Comparison of ENCODE assay signal across 19 cellular contexts in genomic region chr7:117034851-117035462, GRCh38.
DNase-seq lines count a peak whose midpoint lies in the region; ATAC-seq and TF ChIP-seq lines count a peak whose summit lies in the region.
"Had no signal": no experiment of that assay in that cellular context is flagged by ENCODE, and none has a peak within 500 bp of the region (broad histone marks: within the 10 kb centered on the region; RNA-seq: fewer than 3 reads in every experiment).

No MANE protein-coding gene starts in this region.

- H3K36me3 Mint-ChIP-seq in mesothelial cell of epicardium, result peaks cover 10% of the 10 kb centered on the region
- no peaks in the 10 kb centered on the region for H3K36me3 Mint-ChIP-seq in activated T-cell treated with anti-CD3 and anti-CD28 coated beads, Interleukin-2, amount 50 U/mL, for 4 hours (ENCODE audit: insufficient read depth)
- H3K36me3 Mint-ChIP-seq: naive thymus-derived CD8-positive, alpha-beta T cell had no signal

- peaks cover 8% of the 10 kb centered on the region for H3K9me3 Mint-ChIP-seq in mesothelial cell of epicardium
- no peaks in the 10 kb centered on the region for H3K9me3 Mint-ChIP-seq in activated T-cell treated with anti-CD3 and anti-CD28 coated beads, Interleukin-2, amount 50 U/mL, for 4 hours
- H3K9me3 Mint-ChIP-seq: CD4-positive, alpha-beta T cell had no signal

- no peaks in the 10 kb centered on the region for H3K27me3 Mint-ChIP-seq in mesothelial cell of epicardium (ENCODE audit: low read depth)
- no peaks in the 10 kb centered on the region for H3K27me3 Mint-ChIP-seq in activated T-cell treated with anti-CD3 and anti-CD28 coated beads, Interleukin-2, amount 50 U/mL, for 4 hours (ENCODE audit: low read depth)
- H3K27me3 Mint-ChIP-seq: CD4-positive, alpha-beta T cell; naive thymus-derived CD8-positive, alpha-beta T cell had no signal

- H3K27ac Mint-ChIP-seq in mesothelial cell of epicardium, result peak overlapping the region; percentile 64
- H3K27ac Mint-ChIP-seq: CD4-positive, alpha-beta T cell had no signal

- no peak overlapping the region for H3K4me3 Mint-ChIP-seq in mesothelial cell of epicardium
- H3K4me3 Mint-ChIP-seq in activated T-cell treated with anti-CD3 and anti-CD28 coated beads, Interleukin-2, amount 50 U/mL, for 4 hours, result no peak overlapping the region
- H3K4me3 Mint-ChIP-seq: CD4-positive, alpha-beta T cell; naive thymus-derived CD8-positive, alpha-beta T cell had no signal

- H3K4me3 ChIP-seq in choroid plexus epithelial cell (ENCODE audit: low read depth, low read length), result no peak overlapping the region
- H3K4me3 ChIP-seq: hepatocyte had no signal

- ATAC-seq in activated T-cell treated with anti-CD3 and anti-CD28 coated beads, Interleukin-2, amount 50 U/mL, for 4 hours, result no peak
- ATAC-seq: left lobe of liver; naive thymus-derived CD8-positive, alpha-beta T cell; sciatic nerve had no signal

- TF ChIP-seq CTCF in choroid plexus epithelial cell (conservative IDR thresholded peaks at IDR 0.05; ENCODE audit: low read depth, low read length), result no peak
- TF ChIP-seq CTCF in mesothelial cell of epicardium (IDR thresholded peaks at IDR 0.05; ENCODE audit: unreplicated experiment), result no peak

- DNase-seq in DMS53 (lab: John Stamatoyannopoulos, UW) (peak; percentile 92), NCI-H146 (lab: John Stamatoyannopoulos, UW) (peak; percentile 97), choroid plexus epithelial cell (ENCODE audit: low read depth) (peak; percentile 66), mesothelial cell of epicardium (ENCODE audit: low spot score in 2 of 2, unreplicated experiment in 2 of 2) (no peak), C1 segment of cervical spinal cord (lab: John Stamatoyannopoulos, UW) (no peak), T-helper 1 cell (no peak)
- no peak for DNase-seq in activated T-cell treated with anti-CD3 and anti-CD28 coated beads, Interleukin-2, amount 50 U/mL, for 4 hours
- no peak for DNase-seq in stimulated activated CD8-positive, alpha-beta memory T cell treated with anti-CD3 and anti-CD28 coated beads, Interleukin-4, amount 100 ng/mL, for 48 hours
- DNase-seq: activated CD8-positive, alpha-beta memory T cell treated with anti-CD3 and anti-CD28 coated beads for 24 hours; activated gamma-delta T cell treated with Interleukin-2 at 50 U/mL for 16 hours; CD4-positive, alpha-beta T cell; GF-D8; naive thymus-derived CD8-positive, alpha-beta T cell; NCI-H1436; SK-N-SH; stimulated activated naive CD4-positive, alpha-beta T cell treated with Interleukin-2 at 50 U/mL for 16 hours had no signal

- H3K4me1 Mint-ChIP-seq in mesothelial cell of epicardium, result peaks cover 31% of the 10 kb centered on the region
- no peaks in the 10 kb centered on the region for H3K4me1 Mint-ChIP-seq in activated T-cell treated with anti-CD3 and anti-CD28 coated beads, Interleukin-2, amount 50 U/mL, for 4 hours (ENCODE audit: low read depth)

Comparison
In these comparisons a context has a peak if more than half of its experiments do, and no peak if none do; other contexts are left out.
1. DNase-seq: peak in DMS53 (single experiment), NCI-H146 (single experiment) and choroid plexus epithelial cell (single experiment); none in mesothelial cell of epicardium (0 of 2), activated T-cell treated with anti-CD3 and anti-CD28 coated beads, Interleukin-2, amount 50 U/mL, for 4 hours (single experiment), C1 segment of cervical spinal cord (0 of 14), T-helper 1 cell (0 of 5) and stimulated activated CD8-positive, alpha-beta memory T cell treated with anti-CD3 and anti-CD28 coated beads, Interleukin-4, amount 100 ng/mL, for 48 hours (single experiment).